9 cellular contexts compared by ENCODE assay signal in the genomic region with DNA sequence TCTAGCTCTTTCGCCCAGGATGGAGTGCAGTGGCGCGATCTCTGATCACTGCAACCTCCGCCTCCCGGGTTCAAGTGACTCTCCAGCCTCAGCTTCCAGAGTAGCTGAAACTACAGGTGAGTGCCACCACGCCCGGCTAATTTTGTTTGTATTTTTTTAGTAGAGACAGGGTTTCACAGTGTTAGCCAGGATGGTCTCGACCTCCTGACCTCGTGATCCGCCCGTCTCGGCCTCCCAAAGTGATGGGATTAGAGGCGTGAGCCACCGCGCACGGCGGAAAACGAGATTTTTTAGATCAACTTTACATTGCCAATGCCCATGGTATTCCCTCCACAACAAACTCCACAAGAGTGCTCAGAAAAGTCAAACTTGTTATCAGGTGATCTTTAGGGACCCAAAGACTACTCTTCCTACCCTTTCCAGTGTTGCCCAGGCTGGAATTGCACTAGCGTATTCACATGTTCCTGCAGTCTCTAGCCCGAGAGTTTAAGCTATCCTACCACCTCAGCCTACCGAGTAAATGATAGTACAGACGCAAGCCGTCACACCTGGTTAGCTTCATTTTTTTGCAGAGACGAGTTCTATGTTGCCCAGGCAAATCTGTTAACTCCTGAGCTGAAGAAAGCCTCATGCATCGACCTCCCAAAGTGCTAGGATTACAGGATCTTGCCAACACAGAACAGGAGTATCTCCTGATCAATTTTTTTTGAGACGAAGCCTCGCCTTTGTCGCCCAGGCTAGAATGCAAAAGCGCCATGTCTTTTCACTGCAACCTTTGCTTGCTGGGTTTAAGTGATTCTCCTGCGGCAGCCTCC.
A peak's percentile ranks its signal among the peaks of the same experiment; 100 is the strongest.
DNase-seq lines count a peak whose midpoint lies in the region; ATAC-seq and TF ChIP-seq lines count a peak whose summit lies in the region.
"Had no signal": no experiment of that assay in that cellular context is flagged by ENCODE, and none has a peak within 500 bp of the region (broad histone marks: within the 10 kb centered on the region; RNA-seq: fewer than 3 reads in every experiment).

No MANE protein-coding gene starts in this region.

- TF ChIP-seq CTCF in neural progenitor cell (IDR thresholded peaks at IDR 0.05) (no peak), GM10266 (IDR thresholded peaks at IDR 0.05; ENCODE audit: control insufficient read depth, insufficient read depth, low read depth, missing control alignments) (no peak)

- H3K27ac Mint-ChIP-seq in activated naive CD4-positive, alpha-beta T cell treated with anti-CD3 and anti-CD28 coated beads for 36 hours = no peak overlapping the region
- no peak overlapping the region for H3K27ac Mint-ChIP-seq in effector memory CD8-positive, alpha-beta T cell
- no peak overlapping the region for H3K27ac Mint-ChIP-seq in neural progenitor cell

- H3K27ac ChIP-seq in neural progenitor cell = peak overlapping the region; percentile 11

- H3K4me2 ChIP-seq in neural progenitor cell = peak overlapping the region; percentile 84

- ATAC-seq in effector memory CD8-positive, alpha-beta T cell (replicated peaks) = no peak
- no peak for ATAC-seq in GM21423 (IDR thresholded peaks at IDR 0.05; ENCODE audit: unreplicated experiment)

- intact Hi-C loops in activated naive CD4-positive, alpha-beta T cell treated with anti-CD3 and anti-CD28 coated beads for 36 hours (cut with micrococcal nuclease) = loop anchor here (1.0 to 2.0 kb wide), 10 partner anchors 9 to 92 kb away; a partner anchor contains a TSS
- intact Hi-C loops in head of caudate nucleus (cut with DNase I) = no loop called here

- CTCF ChIA-PET in activated naive CD4-positive, alpha-beta T cell treated with anti-CD3 and anti-CD28 coated beads for 36 hours (lab: Charles Lee) = interaction anchor here (1.2 to 2.1 kb wide), 3 partner anchors 10 to 57 kb away, joined by 4 to 13 read pairs (median 7); a partner anchor contains a TSS

- peaks cover 7% of the 10 kb centered on the region for H3K4me1 ChIP-seq in neural progenitor cell

- no peak overlapping the region for H2AFZ ChIP-seq in neural progenitor cell (replicated peaks)

- peaks cover 10% of the 10 kb centered on the region for H3K79me2 ChIP-seq in neural progenitor cell (ENCODE audit: low read depth)

- no peak overlapping the region for H3K4me3 Mint-ChIP-seq in activated naive CD4-positive, alpha-beta T cell treated with anti-CD3 and anti-CD28 coated beads for 36 hours
- H3K4me3 Mint-ChIP-seq in effector memory CD8-positive, alpha-beta T cell = no peak overlapping the region
- H3K4me3 Mint-ChIP-seq in neural progenitor cell = no peak overlapping the region
- H3K4me3 Mint-ChIP-seq: brain had no signal

- H3K9ac ChIP-seq in neural progenitor cell = peak overlapping the region; percentile 52

- no peaks in the 10 kb centered on the region for H3K27me3 Mint-ChIP-seq in activated naive CD4-positive, alpha-beta T cell treated with anti-CD3 and anti-CD28 coated beads for 36 hours (ENCODE audit: low read depth)
- H3K27me3 Mint-ChIP-seq in effector memory CD8-positive, alpha-beta T cell = no peaks in the 10 kb centered on the region
- H3K27me3 Mint-ChIP-seq in neural progenitor cell (ENCODE audit: insufficient read depth, low read depth) = no peaks in the 10 kb centered on the region
- H3K27me3 Mint-ChIP-seq: brain had no signal

- no peaks in the 10 kb centered on the region for H3K9me3 Mint-ChIP-seq in activated naive CD4-positive, alpha-beta T cell treated with anti-CD3 and anti-CD28 coated beads for 36 hours
- no peaks in the 10 kb centered on the region for H3K9me3 Mint-ChIP-seq in effector memory CD8-positive, alpha-beta T cell
- peaks cover 2% of the 10 kb centered on the region for H3K9me3 Mint-ChIP-seq in neural progenitor cell

- H3F3A ChIP-seq in neural progenitor cell (ENCODE audit: low read depth) = peaks cover 57% of the 10 kb centered on the region

- H3K9me3 ChIP-seq in neural progenitor cell (ENCODE audit: low read depth) = no peaks in the 10 kb centered on the region

- peak overlapping the region; percentile 85 for H3K4me3 ChIP-seq in neural progenitor cell

- H3K4me1 Mint-ChIP-seq in activated naive CD4-positive, alpha-beta T cell treated with anti-CD3 and anti-CD28 coated beads for 36 hours (ENCODE audit: low read depth) = peaks cover 2% of the 10 kb centered on the region
- peaks cover 0 to under 1% of the 10 kb centered on the region in 2 donors for H3K4me1 Mint-ChIP-seq in effector memory CD8-positive, alpha-beta T cell (ENCODE audit: low read depth in 2 of 2)
- peaks cover 33% of the 10 kb centered on the region for H3K4me1 Mint-ChIP-seq in neural progenitor cell

- no peaks in the 10 kb centered on the region for H3K27me3 ChIP-seq in neural progenitor cell

- peak; percentile 44 for DNase-seq in activated naive CD4-positive, alpha-beta T cell treated with anti-CD3 and anti-CD28 coated beads for 36 hours
- DNase-seq in activated naive CD4-positive, alpha-beta T cell treated with anti-CD3 and anti-CD28 coated beads, Interleukin-2, amount 50 U/mL, for 16 hours = no peak
- peak; percentile 50 for DNase-seq in NOMO-1 treated with DMSO at 0.1 percent for 48 hours (lab: John Stamatoyannopoulos, UW; ENCODE audit: unreplicated experiment)
- DNase-seq in effector memory CD8-positive, alpha-beta T cell = peak in 2 of 3 experiments; percentile 16 to 39
- peak; percentile 47 for DNase-seq in neural progenitor cell (ENCODE audit: low spot score)
- no peak for DNase-seq in head of caudate nucleus
- no peak for DNase-seq in GM10266 (ENCODE audit: extremely low spot score)

- H3K36me3 Mint-ChIP-seq in activated naive CD4-positive, alpha-beta T cell treated with anti-CD3 and anti-CD28 coated beads for 36 hours (ENCODE audit: low read depth) = no peaks in the 10 kb centered on the region
- H3K36me3 Mint-ChIP-seq in effector memory CD8-positive, alpha-beta T cell (ENCODE audit: insufficient read depth) = no peaks in the 10 kb centered on the region
- no peaks in the 10 kb centered on the region for H3K36me3 Mint-ChIP-seq in neural progenitor cell

- H3K36me3 ChIP-seq in neural progenitor cell = no peaks in the 10 kb centered on the region

- H4K20me1 ChIP-seq in neural progenitor cell (ENCODE audit: low read depth) = peaks cover 10% of the 10 kb centered on the region

Comparison
In these comparisons a context has a peak if more than half of its experiments do, and no peak if none do; other contexts are left out.
1. DNase-seq: peak in activated naive CD4-positive, alpha-beta T cell treated with anti-CD3 and anti-CD28 coated beads for 36 hours (single experiment), NOMO-1 treated with DMSO at 0.1 percent for 48 hours (single experiment), effector memory CD8-positive, alpha-beta T cell (2 of 3) and neural progenitor cell (single experiment); none in activated naive CD4-positive, alpha-beta T cell treated with anti-CD3 and anti-CD28 coated beads, Interleukin-2, amount 50 U/mL, for 16 hours (single experiment), head of caudate nucleus (0 of 42) and GM10266 (single experiment).